In the genomic region with DNA sequence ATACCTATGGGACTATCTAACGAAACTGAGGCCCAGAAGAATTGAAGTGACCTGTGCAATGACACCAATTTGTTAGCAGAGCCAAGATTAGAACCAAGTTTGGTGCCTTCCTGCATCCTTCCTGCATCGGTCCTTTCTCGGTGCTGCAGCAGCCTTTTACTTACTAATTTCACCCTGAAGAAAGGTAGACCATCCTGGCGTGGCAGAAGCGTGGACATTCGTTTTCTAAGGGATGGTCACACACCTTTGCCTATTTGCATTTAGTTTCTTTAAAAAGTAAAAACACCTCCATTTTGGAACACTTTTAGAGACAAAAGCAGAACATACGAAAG, we compare ENCODE assay signal across 8 cellular contexts. TPM values are rescaled to one million over a fixed set of nuclear protein-coding genes. Genes with fewer than 3 reads are reported as not detected.
DNase-seq lines count a peak whose midpoint lies in the region; ATAC-seq and TF ChIP-seq lines count a peak whose summit lies in the region.

No MANE protein-coding gene starts in this region.

- H3K27me3 Mint-ChIP-seq in Calu3 (ENCODE audit: unreplicated experiment) = no peaks in the 10 kb centered on the region
- no peaks in the 10 kb centered on the region for H3K27me3 Mint-ChIP-seq in activated naive CD8-positive, alpha-beta T cell treated with anti-CD3 and anti-CD28 coated beads for 36 hours

- H3K27me3 ChIP-seq in HL-60 (ENCODE audit: insufficient read depth, poor library complexity, severe bottlenecking) = no peaks in the 10 kb centered on the region
- H3K27me3 ChIP-seq in suprapubic skin = no peaks in the 10 kb centered on the region

- peaks cover 42% of the 10 kb centered on the region for H3K36me3 Mint-ChIP-seq in Calu3 (ENCODE audit: insufficient read depth, unreplicated experiment)
- H3K36me3 Mint-ChIP-seq in activated naive CD8-positive, alpha-beta T cell treated with anti-CD3 and anti-CD28 coated beads for 36 hours = peaks cover 36% of the 10 kb centered on the region

- DNase-seq in Calu3 (peak; percentile 4), HL-60 (ENCODE audit: low read depth in 1 of 2, low spot score in 1 of 2) (no peak), kidney glomerular epithelial cell (lab: John Stamatoyannopoulos, UW) (peak; percentile 56), suprapubic skin (ENCODE audit: low spot score in 2 of 2) (no peak), iPS-NIHi11 (ENCODE audit: low spot score) (no peak), NCI-H128 (lab: John Stamatoyannopoulos, UW; ENCODE audit: unreplicated experiment) (no peak)
- no peak for DNase-seq in activated naive CD8-positive, alpha-beta T cell treated with anti-CD3 and anti-CD28 coated beads for 36 hours

- H3K9me3 ChIP-seq in suprapubic skin = no peaks in the 10 kb centered on the region

- H3K4me1 Mint-ChIP-seq in Calu3 (ENCODE audit: low read depth, unreplicated experiment) = peaks cover 14% of the 10 kb centered on the region
- peaks cover 29% of the 10 kb centered on the region for H3K4me1 Mint-ChIP-seq in activated naive CD8-positive, alpha-beta T cell treated with anti-CD3 and anti-CD28 coated beads for 36 hours

- H3K9me3 Mint-ChIP-seq in Calu3 (ENCODE audit: low read depth, unreplicated experiment) = no peaks in the 10 kb centered on the region
- H3K9me3 Mint-ChIP-seq in activated naive CD8-positive, alpha-beta T cell treated with anti-CD3 and anti-CD28 coated beads for 36 hours = no peaks in the 10 kb centered on the region

- TF ChIP-seq CTCF in Calu3 (IDR thresholded peaks at IDR 0.05; ENCODE audit: unreplicated experiment) (no peak), HL-60 (IDR thresholded peaks at IDR 0.05; ENCODE audit: insufficient read depth, low read length) (no peak), suprapubic skin (IDR thresholded peaks at IDR 0.05) (no peak)

- TSS peak; percentile 97 for BruUV-seq in Calu3 (replicated peaks; lab: Mats Ljungman, UMichigan)

- H3K4me1 ChIP-seq in suprapubic skin = peaks cover 29% of the 10 kb centered on the region

- 3% methylated on average over 7 of the region's 7 CpGs for WGBS in suprapubic skin

- H3K27ac ChIP-seq in HL-60 (replicated peaks) (peak overlapping the region; percentile 97), suprapubic skin (peak overlapping the region; percentile 94)

- TF ChIP-seq EP300 in suprapubic skin (IDR thresholded peaks at IDR 0.05) = no peak

- H3K36me3 ChIP-seq in suprapubic skin = peaks cover 5% of the 10 kb centered on the region

- H3K4me3 Mint-ChIP-seq in Calu3 (ENCODE audit: low read depth, unreplicated experiment) = peak overlapping the region; percentile 83
- H3K4me3 Mint-ChIP-seq in activated naive CD8-positive, alpha-beta T cell treated with anti-CD3 and anti-CD28 coated beads for 36 hours = peak overlapping the region; percentile 94

- peak overlapping the region; percentile 71 for H3K4me3 ChIP-seq in HL-60 (replicated peaks; ENCODE audit: insufficient read depth, low read length)
- peak overlapping the region; percentile 92 for H3K4me3 ChIP-seq in suprapubic skin

- no peak for ATAC-seq in GM21529 (IDR thresholded peaks at IDR 0.05; ENCODE audit: unreplicated experiment)

- TF ChIP-seq POLR2A in suprapubic skin (IDR thresholded peaks at IDR 0.05) = no peak

- intact Hi-C loops in Calu3 (cut with micrococcal nuclease; ENCODE audit: unreplicated experiment) = no loop called here

- H3K27ac Mint-ChIP-seq in Calu3 (ENCODE audit: unreplicated experiment) = peak overlapping the region; percentile 95
- peak overlapping the region; percentile 98 for H3K27ac Mint-ChIP-seq in activated naive CD8-positive, alpha-beta T cell treated with anti-CD3 and anti-CD28 coated beads for 36 hours

- CTCF ChIA-PET in Calu3 (lab: Charles Lee) = no interaction called here

RNA-seq across cellular contexts. Expression of gene LSM8, which starts 0.7 kb away (rescaled TPM):
- 43.6 and 53.8 TPM in 2 replicates for total RNA-seq in Calu3 (2022)
- 10 to 100 TPM; 46.2 to 46.5 TPM for total RNA-seq in activated naive CD8-positive, alpha-beta T cell treated with anti-CD3 and anti-CD28 coated beads for 36 hours
- 10 to 100 TPM; 19.4 to 41.7 (median 26.0) TPM for total RNA-seq in suprapubic skin

RNA-seq across cellular contexts. Expression of gene ANKRD7, which starts 41.3 kb away (rescaled TPM):
- total RNA-seq in Calu3 (2022) (0.42 TPM in 1 of 2 replicates, not detected in the other), suprapubic skin (not detected)
- total RNA-seq in activated naive CD8-positive, alpha-beta T cell treated with anti-CD3 and anti-CD28 coated beads for 36 hours = 1 to 10 TPM; 1.6 to 1.9 TPM

Comparison
In these comparisons a context has a peak if more than half of its experiments do, and no peak if none do; other contexts are left out.
1. DNase-seq: peak in Calu3 (single experiment) and kidney glomerular epithelial cell (single experiment); none in HL-60 (0 of 2), activated naive CD8-positive, alpha-beta T cell treated with anti-CD3 and anti-CD28 coated beads for 36 hours (single experiment), suprapubic skin (0 of 2), iPS-NIHi11 (single experiment) and NCI-H128 (single experiment).